24 cellular contexts compared by ENCODE assay signal in the genomic region with DNA sequence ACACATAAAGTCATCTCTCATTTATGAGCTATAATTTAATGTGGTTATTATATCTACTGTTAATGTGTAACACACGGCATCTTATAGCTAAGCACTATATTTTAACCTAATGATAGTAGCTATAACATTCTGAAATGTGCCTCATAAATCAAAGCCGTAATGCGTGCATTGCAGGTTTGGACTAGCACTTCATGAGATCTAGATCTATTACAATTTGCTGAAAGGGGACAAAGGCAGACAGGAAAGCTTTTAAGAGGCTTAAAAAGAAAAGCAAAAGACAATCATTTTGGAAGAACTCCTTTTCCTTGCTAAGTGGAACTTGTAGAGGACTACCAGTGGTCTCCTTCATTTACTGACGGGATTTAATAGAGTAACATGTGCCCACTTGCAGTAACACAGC.
"Had no signal": no experiment of that assay in that cellular context is flagged by ENCODE, and none has a peak within 500 bp of the region (broad histone marks: within the 10 kb centered on the region; RNA-seq: fewer than 3 reads in every experiment).

No MANE protein-coding gene starts in this region.

- DNase-seq: activated CD4-positive, alpha-beta T cell treated with anti-CD3 and anti-CD28 coated beads, Interleukin-2, amount 10 ng/mL, durations not matched to agents 7 days and 5 days; activated CD4-positive, CD25-positive, alpha-beta regulatory T cell treated with anti-CD3 and anti-CD28 coated beads, Interleukin-2, amount 50 U/mL, for 72 hours; activated CD8-positive, alpha-beta memory T cell treated with anti-CD3 and anti-CD28 coated beads, Interleukin-2, amount 10 ng/mL, durations not matched to agents 7 days and 5 days; activated CD8-positive, alpha-beta T cell treated with anti-CD3 and anti-CD28 coated beads for 36 hours; activated naive CD4-positive, alpha-beta T cell; activated T-cell treated with anti-CD3 and anti-CD28 coated beads for 4 hours; adrenal gland; cerebellar nuclear complex; endodermal cell; esophagus squamous epithelium; gastrocnemius medialis; hippocampal formation; left ventricle myocardium superior; mammary epithelial cell; pancreas; psoas muscle; spleen; stimulated activated CD4-positive, alpha-beta T cell treated with anti-CD3 and anti-CD28 coated beads, Interleukin-4, amount 100 ng/mL, for 24 hours; stimulated activated naive CD4-positive, alpha-beta T cell treated with Interleukin-2 at 50 U/mL for 16 hours; T-helper 2 cell; upper lobe of left lung had no signal

- H3K27me3 Mint-ChIP-seq: activated CD4-positive, alpha-beta T cell treated with anti-CD3 and anti-CD28 coated beads, Interleukin-2, amount 10 ng/mL, durations not matched to agents 7 days and 5 days; activated CD8-positive, alpha-beta memory T cell treated with anti-CD3 and anti-CD28 coated beads, Interleukin-2, amount 10 ng/mL, durations not matched to agents 7 days and 5 days; activated CD8-positive, alpha-beta T cell treated with anti-CD3 and anti-CD28 coated beads for 36 hours; activated naive CD8-positive, alpha-beta T cell; activated T-helper 17 cell treated with anti-CD3 and anti-CD28 coated beads, Interleukin-2, amount 50 U/mL, for 72 hours had no signal

- H3K4me1 Mint-ChIP-seq: activated CD4-positive, alpha-beta T cell treated with anti-CD3 and anti-CD28 coated beads, Interleukin-2, amount 10 ng/mL, durations not matched to agents 7 days and 5 days; activated CD8-positive, alpha-beta memory T cell treated with anti-CD3 and anti-CD28 coated beads, Interleukin-2, amount 10 ng/mL, durations not matched to agents 7 days and 5 days; activated T-helper 17 cell treated with anti-CD3 and anti-CD28 coated beads, Interleukin-2, amount 50 U/mL, for 72 hours; nephron had no signal

- H3K4me3 Mint-ChIP-seq: activated CD4-positive, alpha-beta T cell treated with anti-CD3 and anti-CD28 coated beads, Interleukin-2, amount 10 ng/mL, durations not matched to agents 7 days and 5 days; activated CD8-positive, alpha-beta memory T cell treated with anti-CD3 and anti-CD28 coated beads, Interleukin-2, amount 10 ng/mL, durations not matched to agents 7 days and 5 days; activated CD8-positive, alpha-beta T cell treated with anti-CD3 and anti-CD28 coated beads for 36 hours; activated naive CD8-positive, alpha-beta T cell; activated T-helper 17 cell treated with anti-CD3 and anti-CD28 coated beads, Interleukin-2, amount 50 U/mL, for 72 hours; endodermal cell; nephron had no signal

- H3K27ac Mint-ChIP-seq: activated CD4-positive, alpha-beta T cell treated with anti-CD3 and anti-CD28 coated beads, Interleukin-2, amount 10 ng/mL, durations not matched to agents 7 days and 5 days; activated CD8-positive, alpha-beta memory T cell treated with anti-CD3 and anti-CD28 coated beads, Interleukin-2, amount 10 ng/mL, durations not matched to agents 7 days and 5 days; activated CD8-positive, alpha-beta T cell treated with anti-CD3 and anti-CD28 coated beads for 36 hours; activated naive CD8-positive, alpha-beta T cell; activated T-helper 17 cell treated with anti-CD3 and anti-CD28 coated beads, Interleukin-2, amount 50 U/mL, for 72 hours; endodermal cell had no signal

- H3K9me3 Mint-ChIP-seq: activated T-helper 17 cell treated with anti-CD3 and anti-CD28 coated beads, Interleukin-2, amount 50 U/mL, for 72 hours had no signal
